In the genomic region with DNA sequence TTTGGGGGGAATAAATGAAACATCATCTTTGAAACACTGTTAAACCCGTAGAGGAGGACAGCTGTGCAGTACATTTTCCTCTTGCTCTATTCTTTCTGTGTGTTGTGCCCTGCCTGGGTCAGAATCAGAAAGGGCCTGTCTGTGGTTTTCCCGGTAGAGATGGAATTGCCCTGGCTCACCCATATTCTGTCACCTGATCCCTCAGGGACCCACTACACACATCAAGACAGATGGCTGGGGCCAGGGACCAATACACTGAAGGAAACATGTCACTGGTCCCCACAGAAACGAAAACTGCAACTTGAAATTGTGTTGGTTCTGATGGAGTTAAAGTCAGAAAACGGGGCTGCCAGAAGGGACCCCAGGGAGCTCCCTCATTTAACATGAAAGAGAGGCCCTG, we compare ENCODE assay signal across 2 cellular contexts.
TF ChIP-seq lines count a peak whose summit lies in the region.

No MANE protein-coding gene starts in this region.

TF ChIP-seq in GM12878, 131 proteins besides CTCF, POLR2A, EP300 and RAD21 (continued from another document):
- TF ChIP-seq ATF3 (IDR thresholded peaks at IDR 0.05; ENCODE audit: borderline replicate concordance, extremely low read depth, low read depth, low read length) (no peak), EZH2 (IDR thresholded peaks at IDR 0.05; ENCODE audit: borderline replicate concordance, control insufficient read depth, low read depth, low read length) (no peak), CREM (IDR thresholded peaks at IDR 0.05; ENCODE audit: low read depth) (no peak), ZNF24 (IDR thresholded peaks at IDR 0.05) (no peak), RELA (IDR thresholded peaks at IDR 0.05; ENCODE audit: borderline replicate concordance, partially characterized antibody) (peak; percentile 44), MEF2B (IDR thresholded peaks at IDR 0.05; ENCODE audit: partially characterized antibody, poor library complexity, severe bottlenecking) (peak; percentile 22), BHLHE40 (IDR thresholded peaks at IDR 0.05; ENCODE audit: borderline replicate concordance in 1 of 2, low read depth in 2 of 2, low read length in 1 of 2) (peak in 1 of 2 experiments; percentile 55; a peak in 1 of 4 replicates), USF2 (IDR thresholded peaks at IDR 0.05; ENCODE audit: borderline replicate concordance, low read depth, low read length) (no peak), CHD2 (IDR thresholded peaks at IDR 0.05; ENCODE audit: borderline replicate concordance, low read depth, low read length) (no peak)
- TF ChIP-seq, protein P1, sequence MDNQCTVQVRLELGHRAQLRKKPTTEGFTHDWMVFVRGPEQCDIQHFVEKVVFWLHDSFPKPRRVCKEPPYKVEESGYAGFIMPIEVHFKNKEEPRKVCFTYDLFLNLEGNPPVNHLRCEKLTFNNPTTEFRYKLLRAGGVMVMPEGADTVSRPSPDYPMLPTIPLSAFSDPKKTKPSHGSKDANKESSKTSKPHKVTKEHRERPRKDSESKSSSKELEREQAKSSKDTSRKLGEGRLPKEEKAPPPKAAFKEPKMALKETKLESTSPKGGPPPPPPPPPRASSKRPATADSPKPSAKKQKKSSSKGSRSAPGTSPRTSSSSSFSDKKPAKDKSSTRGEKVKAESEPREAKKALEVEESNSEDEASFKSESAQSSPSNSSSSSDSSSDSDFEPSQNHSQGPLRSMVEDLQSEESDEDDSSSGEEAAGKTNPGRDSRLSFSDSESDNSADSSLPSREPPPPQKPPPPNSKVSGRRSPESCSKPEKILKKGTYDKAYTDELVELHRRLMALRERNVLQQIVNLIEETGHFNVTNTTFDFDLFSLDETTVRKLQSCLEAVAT (IDR thresholded peaks at IDR 0.05) = no peak

TF ChIP-seq in SK-N-SH treated with all-trans-retinoic acid at 6 μM for 48 hours, 23 proteins besides CTCF, POLR2A, EP300 and RAD21 (continued from another document):
- TF ChIP-seq POU6F1 (CRISPR knock-in tag; IDR thresholded peaks at IDR 0.05; ENCODE audit: borderline replicate concordance, low read depth) (no peak), ZNF8 (CRISPR knock-in tag; IDR thresholded peaks at IDR 0.05) (no peak), PATZ1 (CRISPR knock-in tag; IDR thresholded peaks at IDR 0.05; ENCODE audit: borderline replicate concordance) (no peak), OSR1 (CRISPR knock-in tag; IDR thresholded peaks at IDR 0.05) (no peak), ZC3H10 (CRISPR knock-in tag; IDR thresholded peaks at IDR 0.05) (no peak), ESRRG (CRISPR knock-in tag; IDR thresholded peaks at IDR 0.05) (no peak), ISL1 (CRISPR knock-in tag; IDR thresholded peaks at IDR 0.05) (no peak), GLIS3 (CRISPR knock-in tag; IDR thresholded peaks at IDR 0.05) (no peak), ZFP30 (CRISPR knock-in tag; IDR thresholded peaks at IDR 0.05) (no peak), ZNF70 (CRISPR knock-in tag; IDR thresholded peaks at IDR 0.05) (no peak)
- TF ChIP-seq, protein P2, sequence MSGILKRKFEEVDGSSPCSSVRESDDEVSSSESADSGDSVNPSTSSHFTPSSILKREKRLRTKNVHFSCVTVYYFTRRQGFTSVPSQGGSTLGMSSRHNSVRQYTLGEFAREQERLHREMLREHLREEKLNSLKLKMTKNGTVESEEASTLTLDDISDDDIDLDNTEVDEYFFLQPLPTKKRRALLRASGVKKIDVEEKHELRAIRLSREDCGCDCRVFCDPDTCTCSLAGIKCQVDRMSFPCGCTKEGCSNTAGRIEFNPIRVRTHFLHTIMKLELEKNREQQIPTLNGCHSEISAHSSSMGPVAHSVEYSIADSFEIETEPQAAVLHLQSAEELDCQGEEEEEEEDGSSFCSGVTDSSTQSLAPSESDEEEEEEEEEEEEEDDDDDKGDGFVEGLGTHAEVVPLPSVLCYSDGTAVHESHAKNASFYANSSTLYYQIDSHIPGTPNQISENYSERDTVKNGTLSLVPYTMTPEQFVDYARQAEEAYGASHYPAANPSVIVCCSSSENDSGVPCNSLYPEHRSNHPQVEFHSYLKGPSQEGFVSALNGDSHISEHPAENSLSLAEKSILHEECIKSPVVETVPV (CRISPR knock-in tag; IDR thresholded peaks at IDR 0.05) = no peak
